1 cellular context compared by ENCODE assay signal in genomic region chr15:99275525-99276128, GRCh38.
TF ChIP-seq lines count a peak whose summit lies in the region.

No MANE protein-coding gene starts in this region.

TF ChIP-seq in GM12878, 131 proteins besides CTCF, POLR2A, EP300 and RAD21 (continued from another document):
- TF ChIP-seq BCL3 (IDR thresholded peaks at IDR 0.05; ENCODE audit: borderline replicate concordance, insufficient read depth, low read depth, low read length, poor library complexity, severe bottlenecking): no peak
